ENCODE assay signal across 8 cellular contexts in the genomic region with DNA sequence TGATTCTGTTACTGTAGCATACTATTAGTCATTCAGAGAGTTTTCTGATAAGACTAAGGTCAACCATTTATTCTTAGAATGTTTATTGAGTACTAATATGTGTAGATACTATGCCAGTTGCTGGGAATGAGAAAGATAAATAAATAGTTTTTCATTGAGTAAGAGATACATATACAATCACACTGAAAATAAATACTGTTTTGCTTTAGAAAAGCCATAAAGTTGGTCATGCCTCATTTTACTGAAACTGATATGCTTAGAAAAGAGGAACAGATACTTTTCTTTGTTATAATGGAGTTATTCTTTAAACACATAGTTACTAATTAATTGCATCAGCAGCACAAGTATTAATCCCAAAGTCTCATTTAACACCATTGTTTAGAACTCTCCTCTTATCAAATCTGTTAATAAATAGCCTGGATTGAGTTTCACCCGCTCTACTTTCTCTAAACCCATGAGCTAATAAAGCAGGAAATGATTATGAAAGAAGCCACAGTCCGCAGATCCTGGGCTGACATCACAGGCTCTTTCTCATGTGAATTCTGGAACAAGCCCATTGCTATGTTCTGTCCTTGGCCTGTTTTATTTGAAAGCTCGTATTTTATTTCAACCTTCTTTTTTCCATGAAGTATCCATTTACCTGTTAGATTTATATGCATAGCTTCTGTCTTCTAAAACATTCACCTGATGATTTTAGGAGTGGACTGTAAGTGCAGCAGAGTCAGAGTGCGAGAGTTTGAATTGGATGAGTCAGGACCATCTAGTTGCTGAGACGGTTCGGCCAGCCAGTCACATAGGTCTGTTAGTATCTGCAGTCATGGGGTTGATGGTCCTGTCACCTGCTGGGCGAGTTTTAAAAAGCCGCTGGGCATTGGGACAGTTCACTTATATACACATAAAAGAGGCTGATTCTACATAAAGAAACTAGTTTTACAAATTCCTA. TPM values are rescaled to one million over a fixed set of nuclear protein-coding genes. Genes with fewer than 3 reads are reported as not detected.
A peak's percentile ranks its signal among the peaks of the same experiment; 100 is the strongest.
DNase-seq lines count a peak whose midpoint lies in the region; ATAC-seq and TF ChIP-seq lines count a peak whose summit lies in the region.

No MANE protein-coding gene starts in this region.

- H3K36me3 Mint-ChIP-seq in nephron progenitor cell (ENCODE audit: low read depth), result no peaks in the 10 kb centered on the region

- intact Hi-C loops in aorta (cut with DNase I), result loop anchor here in 1 of 2 donors (5.0 kb wide), 1 partner anchor 80 kb away; no protein-coding TSS in a partner anchor

- WGBS in aorta, 2 donors, result 39 to 82% methylated on average over 8 of the region's 8 CpGs

- peaks cover 8% of the 10 kb centered on the region for H3K27me3 Mint-ChIP-seq in nephron progenitor cell (ENCODE audit: low read depth, poor library complexity)

- H3K27ac ChIP-seq in duodenal mucosa (ENCODE audit: low read depth, low read length) (peak overlapping the region; percentile 76), aorta (ENCODE audit: low read depth in 1 of 2, low read length in 2 of 2) (no peak overlapping the region)

- H3K4me3 ChIP-seq in duodenal mucosa (ENCODE audit: low read depth in 1 of 2, low read length in 2 of 2), result peak overlapping the region in 1 of 2 donors; percentile 29
- no peak overlapping the region for H3K4me3 ChIP-seq in aorta (ENCODE audit: low read length in 2 of 2)

- no peak overlapping the region for H3K4me3 Mint-ChIP-seq in nephron progenitor cell

- ATAC-seq in GM19452 (IDR thresholded peaks at IDR 0.05; ENCODE audit: unreplicated experiment), result peak; percentile 90
- ATAC-seq in HG03432 (IDR thresholded peaks at IDR 0.05; ENCODE audit: unreplicated experiment), result peak; percentile 89
- ATAC-seq in aorta (ENCODE audit: low FRiP score), result no peak

- H3K4me1 ChIP-seq in duodenal mucosa (ENCODE audit: control insufficient read depth in 1 of 2, insufficient read depth in 2 of 2, low read length in 2 of 2), result peaks cover 4 to 22% of the 10 kb centered on the region in 2 donors
- H3K4me1 ChIP-seq in aorta (ENCODE audit: control insufficient read depth in 1 of 2, insufficient read depth in 2 of 2, low read length in 2 of 2), result no peaks in the 10 kb centered on the region

- H3K9ac ChIP-seq in duodenal mucosa (ENCODE audit: low read depth in 1 of 2, low read length in 2 of 2), result peak overlapping the region; percentile 7 to 15

- H3K27me3 ChIP-seq in duodenal mucosa (ENCODE audit: control insufficient read depth in 1 of 2, insufficient read depth in 2 of 2, low read length in 2 of 2) (no peaks in the 10 kb centered on the region), aorta (ENCODE audit: control insufficient read depth in 1 of 2, insufficient read depth in 2 of 2, low read length in 1 of 2) (no peaks in the 10 kb centered on the region)

- H3K36me3 ChIP-seq in duodenal mucosa (ENCODE audit: control insufficient read depth in 1 of 2, insufficient read depth in 2 of 2, low read length in 2 of 2) (peaks cover 5 to 16% of the 10 kb centered on the region in 2 donors), aorta (ENCODE audit: control insufficient read depth in 1 of 2, insufficient read depth in 2 of 2, low read length in 1 of 2) (peaks cover 0 to 3% of the 10 kb centered on the region in 2 donors)

- H3K27ac Mint-ChIP-seq in nephron progenitor cell, result no peak overlapping the region

- TF ChIP-seq CTCF in nephron progenitor cell (IDR thresholded peaks at IDR 0.05), result no peak

- peak; percentile 54 for DNase-seq in EH (ENCODE audit: low read depth)
- peak; percentile 29 for DNase-seq in RPMI7951 (ENCODE audit: low read depth)
- DNase-seq in midbrain (lab: John Stamatoyannopoulos, UW), result peak; percentile 64
- DNase-seq in aorta, result peak; percentile 82 to 84
- no peak for DNase-seq in nephron progenitor cell

- peaks cover 8% of the 10 kb centered on the region for H3K9me3 Mint-ChIP-seq in nephron progenitor cell

- H3K9me3 ChIP-seq in duodenal mucosa (ENCODE audit: control insufficient read depth in 1 of 2, low read length in 2 of 2) (peaks cover 0 to 2% of the 10 kb centered on the region in 2 donors), aorta (ENCODE audit: control insufficient read depth, low read length) (no peaks in the 10 kb centered on the region)

- no peaks in the 10 kb centered on the region for H3K4me1 Mint-ChIP-seq in nephron progenitor cell

RNA-seq across cellular contexts. Expression of a gene that starts 35.5 kb away (rescaled TPM):
- 0.48 and 0.78 TPM in 2 replicates for total RNA-seq in RPMI7951 (2014; rRNA removed; shearing (Covaris generic))
- total RNA-seq in aorta, result 1 to 10 TPM; 5.6 to 5.9 TPM
- 10 to 100 TPM in 1 of 2 donors, 1 to 10 TPM in 1; 2.8 to 12.9 TPM for polyA plus RNA-seq in aorta

RNA-seq across cellular contexts. Expression of a gene that starts 59.0 kb away (rescaled TPM):
- total RNA-seq in RPMI7951 (2014; rRNA removed; shearing (Covaris generic)), result 2.4 TPM in 2 replicates
- 1 to 10 TPM; 8.7 to 9.7 TPM for total RNA-seq in aorta
- polyA plus RNA-seq in aorta, result 1 to 10 TPM; 2.6 to 3.9 TPM
